ENCODE assay signal across 8 cellular contexts in genomic region chr17:60525624-60526514, GRCh38. TPM values are rescaled to one million over a fixed set of nuclear protein-coding genes. Genes with fewer than 3 reads are reported as not detected.
DNase-seq lines count a peak whose midpoint lies in the region; ATAC-seq and TF ChIP-seq lines count a peak whose summit lies in the region.

APPBP2 (minus strand) TSS chr17:60526242; CDS start chr17:60525931, 311 bp downstream.

- POLR2A ChIA-PET in naive thymus-derived CD8-positive, alpha-beta T cell (lab: Charles Lee): interaction anchor here (0.7 to 2.1 kb wide), 5 partner anchors 10 to 151 kb away, joined by 3 to 9 read pairs (median 3); partner anchors contain the start of genes BCAS3, PPM1D and USP32

- TF ChIP-seq CTCF in KMS-11 (conservative IDR thresholded peaks at IDR 0.05; ENCODE audit: low read depth, low read length): no peak
- no peak for TF ChIP-seq CTCF in fibroblast of lung (conservative IDR thresholded peaks at IDR 0.05 in 1 of 2, IDR thresholded peaks at IDR 0.05 in 1 of 2; ENCODE audit: low read depth in 1 of 2, low read length in 2 of 2)

- H3K4me1 Mint-ChIP-seq in activated T-helper 17 cell treated with anti-CD3 and anti-CD28 coated beads, Interleukin-2, amount 50 U/mL, for 72 hours: peaks cover 21% of the 10 kb centered on the region
- peaks cover 15 to 57% (median 52%) of the 10 kb centered on the region in 4 donors for H3K4me1 Mint-ChIP-seq in naive thymus-derived CD8-positive, alpha-beta T cell

- H3K4me1 ChIP-seq in KMS-11 (ENCODE audit: low read depth, poor library complexity, severe bottlenecking) (peaks cover 18% of the 10 kb centered on the region), fibroblast of lung (ENCODE audit: control insufficient read depth, extremely low read depth, insufficient read depth, low read length) (peaks cover 2% of the 10 kb centered on the region)

- H3K4me3 Mint-ChIP-seq in activated T-helper 17 cell treated with anti-CD3 and anti-CD28 coated beads, Interleukin-2, amount 50 U/mL, for 72 hours: peak within 1 kb of the TSS; percentile 99
- H3K4me3 Mint-ChIP-seq in naive thymus-derived CD8-positive, alpha-beta T cell: peak within 1 kb of the TSS; percentile 93 to 100 (median 98)

- no peaks in the 10 kb centered on the region for H3K27me3 Mint-ChIP-seq in activated T-helper 17 cell treated with anti-CD3 and anti-CD28 coated beads, Interleukin-2, amount 50 U/mL, for 72 hours
- peaks cover 0 to 2% (median 0%) of the 10 kb centered on the region in 5 donors for H3K27me3 Mint-ChIP-seq in naive thymus-derived CD8-positive, alpha-beta T cell

- peak; percentile 79 for ATAC-seq in GM21737 (IDR thresholded peaks at IDR 0.05; ENCODE audit: unreplicated experiment)
- ATAC-seq in activated T-helper 17 cell treated with anti-CD3 and anti-CD28 coated beads, Interleukin-2, amount 50 U/mL, for 72 hours (replicated peaks): peak; percentile 93
- peak; percentile 86 to 87 for ATAC-seq in naive thymus-derived CD8-positive, alpha-beta T cell

- H3K27ac Mint-ChIP-seq in activated T-helper 17 cell treated with anti-CD3 and anti-CD28 coated beads, Interleukin-2, amount 50 U/mL, for 72 hours: peak within 1 kb of the TSS; percentile 99
- H3K27ac Mint-ChIP-seq in naive thymus-derived CD8-positive, alpha-beta T cell: peak within 1 kb of the TSS; percentile 93 to 100 (median 99)

- H3K79me2 ChIP-seq in KMS-11 (ENCODE audit: insufficient read depth, low read depth) (peaks cover 55% of the 10 kb centered on the region), fibroblast of lung (ENCODE audit: control insufficient read depth, insufficient read depth, low read length) (peaks cover 49% of the 10 kb centered on the region)

- H3K9me3 Mint-ChIP-seq in activated T-helper 17 cell treated with anti-CD3 and anti-CD28 coated beads, Interleukin-2, amount 50 U/mL, for 72 hours: no peaks in the 10 kb centered on the region
- no peaks in the 10 kb centered on the region for H3K9me3 Mint-ChIP-seq in naive thymus-derived CD8-positive, alpha-beta T cell

- peak within 1 kb of the TSS; percentile 86 for H2AFZ ChIP-seq in KMS-11 (ENCODE audit: low read depth)
- peak within 1 kb of the TSS; percentile 77 for H2AFZ ChIP-seq in fibroblast of lung (ENCODE audit: low read length)

- H3K27ac ChIP-seq in KMS-11 (peak within 1 kb of the TSS; percentile 78), fibroblast of lung (ENCODE audit: insufficient read depth, low read length) (peak within 1 kb of the TSS; percentile 97)

- peaks cover 21% of the 10 kb centered on the region for H3K36me3 Mint-ChIP-seq in activated T-helper 17 cell treated with anti-CD3 and anti-CD28 coated beads, Interleukin-2, amount 50 U/mL, for 72 hours (ENCODE audit: low read depth)
- peaks cover 0 to 4% (median 3%) of the 10 kb centered on the region in 3 donors for H3K36me3 Mint-ChIP-seq in naive thymus-derived CD8-positive, alpha-beta T cell

- H3K4me3 ChIP-seq in KMS-11 (IDR thresholded peaks at IDR 0.05; ENCODE audit: insufficient read depth, low read depth, low read length): no peak within 1 kb of the TSS
- peak within 1 kb of the TSS; percentile 96 to 100 (median 98) for H3K4me3 ChIP-seq in fibroblast of lung (replicated peaks in 1 of 4; ENCODE audit: control extremely low read depth in 1 of 4, insufficient read depth in 1 of 4, low read depth in 3 of 4, low read length in 4 of 4)

- peak within 1 kb of the TSS; percentile 84 for H3K9ac ChIP-seq in KMS-11
- H3K9ac ChIP-seq in fibroblast of lung (ENCODE audit: insufficient read depth, low read length): peak within 1 kb of the TSS; percentile 98

- no peaks in the 10 kb centered on the region for H4K20me1 ChIP-seq in KMS-11 (ENCODE audit: insufficient read depth)
- H4K20me1 ChIP-seq in fibroblast of lung (ENCODE audit: control insufficient read depth, extremely low read depth, insufficient read depth, low read length): no peaks in the 10 kb centered on the region

- H3K4me2 ChIP-seq in KMS-11 (peak within 1 kb of the TSS; percentile 99), fibroblast of lung (ENCODE audit: extremely low read depth, insufficient read depth, low read length) (peak within 1 kb of the TSS; percentile 89)

- DNase-seq in DMS53 treated with DMSO at 0.1 percent for 48 hours (lab: John Stamatoyannopoulos, UW; ENCODE audit: unreplicated experiment) (peak; percentile 44), RPMI7951 (ENCODE audit: low read depth) (peak; percentile 83), fibroblast of lung (ENCODE audit: low read depth in 2 of 2) (peak; percentile 87 to 88)
- peak; percentile 65 to 85 (median 72) for DNase-seq in naive thymus-derived CD8-positive, alpha-beta T cell
- peak; percentile 62 to 86 (median 74) for DNase-seq in stimulated activated naive CD4-positive, alpha-beta T cell (lab: John Stamatoyannopoulos, UW)

- H3K9me3 ChIP-seq in fibroblast of lung (ENCODE audit: control insufficient read depth, insufficient read depth, low read depth, low read length): no peaks in the 10 kb centered on the region

- no peaks in the 10 kb centered on the region for H3K27me3 ChIP-seq in KMS-11 (ENCODE audit: insufficient read depth, low read depth)
- H3K27me3 ChIP-seq in fibroblast of lung (ENCODE audit: control insufficient read depth, insufficient read depth, low read length): no peaks in the 10 kb centered on the region

- H3K36me3 ChIP-seq in KMS-11 (ENCODE audit: insufficient read depth) (no peaks in the 10 kb centered on the region), fibroblast of lung (ENCODE audit: control insufficient read depth, insufficient read depth, low read length) (no peaks in the 10 kb centered on the region)

RNA-seq across cellular contexts. Expression of gene APPBP2, which starts in this region (rescaled TPM):
- total RNA-seq in RPMI7951 (2014; rRNA removed; shearing (Covaris generic)): 18.7 and 20.3 TPM in 2 replicates
- 10 to 100 TPM; 27.7 to 33.0 TPM for total RNA-seq in activated T-helper 17 cell treated with anti-CD3 and anti-CD28 coated beads, Interleukin-2, amount 50 U/mL, for 72 hours
- total RNA-seq in fibroblast of lung: 46.0 and 58.1 TPM in 2 replicates
- 25.3 and 45.0 TPM in 2 replicates for polyA plus RNA-seq in fibroblast of lung
- polyA plus RNA-seq in fibroblast of lung (2012): 22.1 and 25.1 TPM in 2 replicates
- 5.0 and 13.1 TPM in 2 replicates for polyA minus RNA-seq in fibroblast of lung (ENCODE audit: low replicate concordance)
- 10 to 100 TPM; 50.2 to 53.1 TPM for total RNA-seq in naive thymus-derived CD8-positive, alpha-beta T cell
- 10 to 100 TPM; 22.8 to 30.9 (median 28.5) TPM for polyA plus RNA-seq in naive thymus-derived CD8-positive, alpha-beta T cell
